ENCODE assay signal across 8 cellular contexts in genomic region chr21:38806942-38807284, GRCh38. TPM values are rescaled to one million over a fixed set of nuclear protein-coding genes. Genes with fewer than 3 reads are reported as not detected.
A peak's percentile ranks its signal among the peaks of the same experiment; 100 is the strongest.
DNase-seq lines count a peak whose midpoint lies in the region; ATAC-seq and TF ChIP-seq lines count a peak whose summit lies in the region.

No MANE protein-coding gene starts in this region.

- no peaks in the 10 kb centered on the region for H3K27me3 Mint-ChIP-seq in activated naive CD8-positive, alpha-beta T cell treated with anti-CD3 and anti-CD28 coated beads, Interleukin-2, amount 50 U/mL, for 24 hours

- peaks cover 22 to 47% (median 43%) of the 10 kb centered on the region in 11 experiments for H3K36me3 ChIP-seq in BLaER1 treated with 17β-estradiol and CSF1 and Interleukin-3, amounts not matched to agents 10 nM and 100 nM
- H3K36me3 ChIP-seq in kidney epithelial cell (ENCODE audit: control insufficient read depth, insufficient read depth, low read length) (no peaks in the 10 kb centered on the region), thymus (ENCODE audit: control insufficient read depth, insufficient read depth) (peaks cover 7% of the 10 kb centered on the region)

- no peaks in the 10 kb centered on the region for H3K9me3 Mint-ChIP-seq in activated naive CD8-positive, alpha-beta T cell treated with anti-CD3 and anti-CD28 coated beads, Interleukin-2, amount 50 U/mL, for 24 hours

- ATAC-seq in activated naive CD8-positive, alpha-beta T cell treated with anti-CD3 and anti-CD28 coated beads, Interleukin-2, amount 50 U/mL, for 24 hours = no peak
- no peak for ATAC-seq in GM19467 (IDR thresholded peaks at IDR 0.05; ENCODE audit: unreplicated experiment)

- peak overlapping the region; percentile 86 to 97 (median 93) for H3K4me2 ChIP-seq in BLaER1 treated with 17β-estradiol and CSF1 and Interleukin-3, amounts not matched to agents 10 nM and 100 nM

- WGBS in thymus = 4% methylated on average over 9 of the region's 9 CpGs

- H3K27ac ChIP-seq in BLaER1 treated with 17β-estradiol and CSF1 and Interleukin-3, amounts not matched to agents 10 nM and 100 nM = peak overlapping the region; percentile 93 to 98 (median 96)
- peak overlapping the region; percentile 56 for H3K27ac ChIP-seq in thymus (ENCODE audit: low read depth)

- peak; percentile 13 for DNase-seq in KG1 (lab: John Stamatoyannopoulos, UW)
- DNase-seq in activated naive CD8-positive, alpha-beta T cell treated with anti-CD3 and anti-CD28 coated beads, Interleukin-2, amount 50 U/mL, for 24 hours = no peak
- DNase-seq in kidney epithelial cell (ENCODE audit: low read depth) = no peak
- no peak for DNase-seq in HK-2 (ENCODE audit: unreplicated experiment)
- DNase-seq in UCSD-AML1 (lab: John Stamatoyannopoulos, UW; ENCODE audit: unreplicated experiment) = no peak

- H3K27me3 ChIP-seq in BLaER1 treated with 17β-estradiol and CSF1 and Interleukin-3, amounts not matched to agents 10 nM and 100 nM = no peaks in the 10 kb centered on the region
- H3K27me3 ChIP-seq in kidney epithelial cell (ENCODE audit: control insufficient read depth, insufficient read depth, low read length) (no peaks in the 10 kb centered on the region), thymus (ENCODE audit: control insufficient read depth, insufficient read depth) (no peaks in the 10 kb centered on the region)

- H3K4me1 ChIP-seq in BLaER1 treated with 17β-estradiol and CSF1 and Interleukin-3, amounts not matched to agents 10 nM and 100 nM = peaks cover 40 to 57% (median 49%) of the 10 kb centered on the region in 10 experiments
- peaks cover 11% of the 10 kb centered on the region for H3K4me1 ChIP-seq in thymus (ENCODE audit: control insufficient read depth, insufficient read depth, low read length)

- no peak for TF ChIP-seq CTCF in kidney epithelial cell (IDR thresholded peaks at IDR 0.05; ENCODE audit: insufficient read depth, low read length, poor library complexity, severe bottlenecking)

- H3K4me3 Mint-ChIP-seq in activated naive CD8-positive, alpha-beta T cell treated with anti-CD3 and anti-CD28 coated beads, Interleukin-2, amount 50 U/mL, for 24 hours = peak overlapping the region; percentile 85

- H3K27ac Mint-ChIP-seq in activated naive CD8-positive, alpha-beta T cell treated with anti-CD3 and anti-CD28 coated beads, Interleukin-2, amount 50 U/mL, for 24 hours = peak overlapping the region; percentile 76

- H4K20me1 ChIP-seq in BLaER1 treated with 17β-estradiol and CSF1 and Interleukin-3, amounts not matched to agents 10 nM and 100 nM = peaks cover 15 to 61% (median 55%) of the 10 kb centered on the region in 11 experiments; a peak in 21 of 22 replicates

- peaks cover 0 to 8% (median 0%) of the 10 kb centered on the region in 11 experiments; a peak in 3 of 22 replicates for H3K9me3 ChIP-seq in BLaER1 treated with 17β-estradiol and CSF1 and Interleukin-3, amounts not matched to agents 10 nM and 100 nM (replicated peaks in 1 of 11)
- H3K9me3 ChIP-seq in thymus (ENCODE audit: control insufficient read depth) = no peaks in the 10 kb centered on the region

- H3K4me3 ChIP-seq in BLaER1 treated with 17β-estradiol and CSF1 and Interleukin-3, amounts not matched to agents 10 nM and 100 nM = peak overlapping the region; percentile 86 to 99 (median 96)
- H3K4me3 ChIP-seq in kidney epithelial cell (ENCODE audit: low read depth, low read length) (peak overlapping the region; percentile 61), thymus (ENCODE audit: low read length) (peak overlapping the region; percentile 88)

- H3K9ac ChIP-seq in BLaER1 treated with 17β-estradiol and CSF1 and Interleukin-3, amounts not matched to agents 10 nM and 100 nM = peak overlapping the region; percentile 95 to 99 (median 97)

- peaks cover 39% of the 10 kb centered on the region for H3K36me3 Mint-ChIP-seq in activated naive CD8-positive, alpha-beta T cell treated with anti-CD3 and anti-CD28 coated beads, Interleukin-2, amount 50 U/mL, for 24 hours (ENCODE audit: low read depth)

- H3K4me1 Mint-ChIP-seq in activated naive CD8-positive, alpha-beta T cell treated with anti-CD3 and anti-CD28 coated beads, Interleukin-2, amount 50 U/mL, for 24 hours = peaks cover 53% of the 10 kb centered on the region

RNA-seq across cellular contexts. Expression of gene ETS2, which starts 1.2 kb away (rescaled TPM):
- total RNA-seq in kidney epithelial cell = 40.7 and 41.2 TPM in 2 replicates
- 80.0 TPM for polyA plus RNA-seq in thymus
